In the genomic region with DNA sequence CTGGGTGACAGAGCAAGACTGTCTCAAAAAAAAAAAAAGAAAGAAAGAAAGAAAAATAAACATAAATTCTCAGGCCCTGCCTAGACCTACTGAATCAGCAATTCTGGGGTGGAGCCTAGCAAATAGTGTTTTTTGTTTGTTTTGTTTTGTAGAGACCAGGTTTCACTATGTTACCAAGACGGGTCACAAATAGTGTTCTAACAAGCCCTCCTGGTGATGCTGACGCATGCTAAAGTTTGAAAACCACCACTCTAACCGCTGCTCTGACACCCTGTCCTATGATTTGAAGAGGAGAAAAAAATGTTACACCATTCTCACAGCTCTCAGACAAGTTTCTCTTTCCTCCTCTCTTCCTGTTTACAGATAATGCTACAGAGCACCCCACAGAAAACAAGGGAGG, we compare ENCODE assay signal across 1 cellular context.
TF ChIP-seq lines count a peak whose summit lies in the region.

No MANE protein-coding gene starts in this region.

TF ChIP-seq in GM12878, 131 proteins besides CTCF, POLR2A, EP300 and RAD21:
- TF ChIP-seq GABPA (IDR thresholded peaks at IDR 0.05; ENCODE audit: low read depth) (no peak), ZZZ3 (IDR thresholded peaks at IDR 0.05; ENCODE audit: control insufficient read depth, insufficient read length, low read depth) (no peak), BHLHE40 (IDR thresholded peaks at IDR 0.05; ENCODE audit: borderline replicate concordance in 1 of 2, low read depth in 2 of 2, low read length in 1 of 2) (no peak), POLR2AphosphoS5 (IDR thresholded peaks at IDR 0.05; ENCODE audit: low read length) (no peak), CHD4 (IDR thresholded peaks at IDR 0.05) (no peak)
